9 cellular contexts compared by ENCODE assay signal in genomic region chr15:77022646-77023575, GRCh38. TPM values are rescaled to one million over a fixed set of nuclear protein-coding genes. Genes with fewer than 3 reads are reported as not detected.
DNase-seq lines count a peak whose midpoint lies in the region; ATAC-seq and TF ChIP-seq lines count a peak whose summit lies in the region.
"Had no signal": no experiment of that assay in that cellular context is flagged by ENCODE, and none has a peak within 500 bp of the region (broad histone marks: within the 10 kb centered on the region; RNA-seq: fewer than 3 reads in every experiment).

No MANE protein-coding gene starts in this region.

- H3F3A ChIP-seq in PC-3 (ENCODE audit: low read length, unreplicated experiment) = no peaks in the 10 kb centered on the region

- H3K4me1 ChIP-seq in PC-3 (ENCODE audit: insufficient read depth, low read length) = peaks cover 6% of the 10 kb centered on the region; the same call in 1 of the 2 replicates

- no peak for TF ChIP-seq CTCF in PC-3 (conservative IDR thresholded peaks at IDR 0.05; ENCODE audit: low read depth, low read length)

- H3K9me3 ChIP-seq in PC-3 (ENCODE audit: low read length) = no peaks in the 10 kb centered on the region

- H3K27ac ChIP-seq in PC-3 (ENCODE audit: low read length) = no peak overlapping the region

- no peak for DNase-seq in activated naive CD4-positive, alpha-beta T cell treated with anti-CD3 and anti-CD28 coated beads, Interleukin-2, amount 10 ng/mL, durations not matched to agents 7 days and 5 days
- no peak for DNase-seq in activated naive CD4-positive, alpha-beta T cell (lab: John Stamatoyannopoulos, UW)
- no peak for DNase-seq in immature natural killer cell
- no peak for DNase-seq in stimulated activated naive CD8-positive, alpha-beta T cell treated with anti-CD3 and anti-CD28 coated beads, Interleukin-15, amount 100 ng/mL, for 72 hours
- no peak for DNase-seq in PC-3
- DNase-seq in HCEC 1CT = no peak

- no peaks in the 10 kb centered on the region for H3K36me3 ChIP-seq in PC-3 (ENCODE audit: low read depth, low read length)

- POLR2A ChIA-PET in PC-3 (lab: Charles Lee; ENCODE audit: unreplicated experiment) = no interaction called here

- H4K20me1 ChIP-seq in PC-3 (ENCODE audit: low read length) = no peaks in the 10 kb centered on the region

- no peak overlapping the region for H3K4me3 ChIP-seq in PC-3 (ENCODE audit: low read length)
- H3K4me3 ChIP-seq: smooth muscle cell had no signal

- H3K79me2 ChIP-seq in PC-3 (ENCODE audit: low read length) = no peaks in the 10 kb centered on the region

- H3K4me3 Mint-ChIP-seq in activated naive CD4-positive, alpha-beta T cell treated with anti-CD3 and anti-CD28 coated beads, Interleukin-2, amount 10 ng/mL, durations not matched to agents 7 days and 5 days = peak overlapping the region; percentile 19
- peak overlapping the region; percentile 66 for H3K4me3 Mint-ChIP-seq in T-helper 1 cell treated with Interleukin-12 subunit alpha and Interleukin-12 subunit beta and Interleukin-4 antibody, amounts not matched to agents 30 μg/mL and 1 μg/mL, for 36 hours
- peak overlapping the region; percentile 75 to 88 (median 79) for H3K4me3 Mint-ChIP-seq in immature natural killer cell
- peak overlapping the region; percentile 77 to 78 for H3K4me3 Mint-ChIP-seq in stimulated activated naive CD8-positive, alpha-beta T cell treated with anti-CD3 and anti-CD28 coated beads, Interleukin-15, amount 100 ng/mL, for 72 hours

- CTCF ChIA-PET in activated naive CD4-positive, alpha-beta T cell treated with anti-CD3 and anti-CD28 coated beads, Interleukin-2, amount 10 ng/mL, durations not matched to agents 7 days and 5 days (lab: Charles Lee) = interaction anchor here (0.7 to 7.0 kb wide), 14 partner anchors 7 to 521 kb away, joined by 3 to 103 read pairs (median 4); partner anchors contain the start of gene PSTPIP1
- CTCF ChIA-PET in PC-3 (lab: Charles Lee) = interaction anchor here (1.0 kb wide), 1 partner anchor 28 kb away, joined by 3 read pairs; no protein-coding TSS in a partner anchor

- H2AFZ ChIP-seq in PC-3 (ENCODE audit: low read length) = no peak overlapping the region

- H3K36me3 Mint-ChIP-seq in activated naive CD4-positive, alpha-beta T cell treated with anti-CD3 and anti-CD28 coated beads, Interleukin-2, amount 10 ng/mL, durations not matched to agents 7 days and 5 days = peaks cover 69% of the 10 kb centered on the region
- H3K36me3 Mint-ChIP-seq in T-helper 1 cell treated with Interleukin-12 subunit alpha and Interleukin-12 subunit beta and Interleukin-4 antibody, amounts not matched to agents 30 μg/mL and 1 μg/mL, for 36 hours (ENCODE audit: low read depth) = peaks cover 46% of the 10 kb centered on the region
- H3K36me3 Mint-ChIP-seq in immature natural killer cell = peaks cover 0 to 21% (median 6%) of the 10 kb centered on the region in 3 donors

- H3K4me2 ChIP-seq in PC-3 (ENCODE audit: low read length) = no peak overlapping the region
- H3K4me2 ChIP-seq: smooth muscle cell had no signal

- H3K27me3 Mint-ChIP-seq in activated naive CD4-positive, alpha-beta T cell treated with anti-CD3 and anti-CD28 coated beads, Interleukin-2, amount 10 ng/mL, durations not matched to agents 7 days and 5 days = no peaks in the 10 kb centered on the region
- no peaks in the 10 kb centered on the region for H3K27me3 Mint-ChIP-seq in T-helper 1 cell treated with Interleukin-12 subunit alpha and Interleukin-12 subunit beta and Interleukin-4 antibody, amounts not matched to agents 30 μg/mL and 1 μg/mL, for 36 hours (ENCODE audit: low read depth)
- H3K27me3 Mint-ChIP-seq in immature natural killer cell (ENCODE audit: low read depth in 3 of 3) = peaks cover 0 to 10% (median 7%) of the 10 kb centered on the region in 3 donors
- H3K27me3 Mint-ChIP-seq in stimulated activated naive CD8-positive, alpha-beta T cell treated with anti-CD3 and anti-CD28 coated beads, Interleukin-15, amount 100 ng/mL, for 72 hours = no peaks in the 10 kb centered on the region

- H3K27me3 ChIP-seq in PC-3 (ENCODE audit: low read length) = no peaks in the 10 kb centered on the region

- peaks cover 68% of the 10 kb centered on the region for H3K4me1 Mint-ChIP-seq in activated naive CD4-positive, alpha-beta T cell treated with anti-CD3 and anti-CD28 coated beads, Interleukin-2, amount 10 ng/mL, durations not matched to agents 7 days and 5 days
- peaks cover 66% of the 10 kb centered on the region for H3K4me1 Mint-ChIP-seq in T-helper 1 cell treated with Interleukin-12 subunit alpha and Interleukin-12 subunit beta and Interleukin-4 antibody, amounts not matched to agents 30 μg/mL and 1 μg/mL, for 36 hours (ENCODE audit: low read depth)
- H3K4me1 Mint-ChIP-seq in immature natural killer cell = peaks cover 77 to 81% of the 10 kb centered on the region in 2 donors
- peaks cover 73% of the 10 kb centered on the region for H3K4me1 Mint-ChIP-seq in stimulated activated naive CD8-positive, alpha-beta T cell treated with anti-CD3 and anti-CD28 coated beads, Interleukin-15, amount 100 ng/mL, for 72 hours

- intact Hi-C loops in PC-3 (cut with micrococcal nuclease) = no loop called here

- no peaks in the 10 kb centered on the region for H3K9me3 Mint-ChIP-seq in activated naive CD4-positive, alpha-beta T cell treated with anti-CD3 and anti-CD28 coated beads, Interleukin-2, amount 10 ng/mL, durations not matched to agents 7 days and 5 days
- no peaks in the 10 kb centered on the region for H3K9me3 Mint-ChIP-seq in T-helper 1 cell treated with Interleukin-12 subunit alpha and Interleukin-12 subunit beta and Interleukin-4 antibody, amounts not matched to agents 30 μg/mL and 1 μg/mL, for 36 hours
- no peaks in the 10 kb centered on the region for H3K9me3 Mint-ChIP-seq in immature natural killer cell
- H3K9me3 Mint-ChIP-seq in stimulated activated naive CD8-positive, alpha-beta T cell treated with anti-CD3 and anti-CD28 coated beads, Interleukin-15, amount 100 ng/mL, for 72 hours = no peaks in the 10 kb centered on the region

- ATAC-seq in stimulated activated naive CD8-positive, alpha-beta T cell treated with anti-CD3 and anti-CD28 coated beads, Interleukin-15, amount 100 ng/mL, for 72 hours = no peak
- ATAC-seq in PC-3 (no peak), HG03025 (IDR thresholded peaks at IDR 0.05; ENCODE audit: low FRiP score, unreplicated experiment) (no peak)

- no TSS peak for BruUV-seq in PC-3 (replicated peaks; lab: Mats Ljungman, UMichigan)

- H3K27ac Mint-ChIP-seq in activated naive CD4-positive, alpha-beta T cell treated with anti-CD3 and anti-CD28 coated beads, Interleukin-2, amount 10 ng/mL, durations not matched to agents 7 days and 5 days = peak overlapping the region; percentile 99
- peak overlapping the region; percentile 97 for H3K27ac Mint-ChIP-seq in T-helper 1 cell treated with Interleukin-12 subunit alpha and Interleukin-12 subunit beta and Interleukin-4 antibody, amounts not matched to agents 30 μg/mL and 1 μg/mL, for 36 hours
- peak overlapping the region; percentile 93 to 100 (median 98) for H3K27ac Mint-ChIP-seq in immature natural killer cell
- peak overlapping the region; percentile 99 for H3K27ac Mint-ChIP-seq in stimulated activated naive CD8-positive, alpha-beta T cell treated with anti-CD3 and anti-CD28 coated beads, Interleukin-15, amount 100 ng/mL, for 72 hours

- no peaks in the 10 kb centered on the region for H3K9me2 ChIP-seq in PC-3 (replicated peaks; ENCODE audit: low read length)

- H3K9ac ChIP-seq in PC-3 (ENCODE audit: low read length) = no peak overlapping the region

RNA-seq across cellular contexts. Expression of gene PSTPIP1, which starts 28.0 kb away (rescaled TPM):
- 100 to 1,000 TPM in 1 of 3 donors, 10 to 100 TPM in 2; 84.4 to 127 (median 99.3) TPM for polyA plus RNA-seq in immature natural killer cell
- not detected in 2 replicates for total RNA-seq in PC-3 (2014; rRNA removed)
- total RNA-seq: smooth muscle cell had no signal

RNA-seq across cellular contexts. Expression of gene TSPAN3, which starts 48.0 kb away (rescaled TPM):
- polyA plus RNA-seq in immature natural killer cell = 100 to 1,000 TPM in 2 of 3 donors, 10 to 100 TPM in 1; 96.3 to 145 (median 105) TPM
- total RNA-seq in PC-3 (2014; rRNA removed) = 125 and 140 TPM in 2 replicates

Comparison
In these comparisons a context has a peak if more than half of its experiments do, and no peak if none do; other contexts are left out.
1. H3K4me3 Mint-ChIP-seq: peak in every context shown above with its lines; median percentile 79 in immature natural killer cell; 78 in stimulated activated naive CD8-positive, alpha-beta T cell treated with anti-CD3 and anti-CD28 coated beads, Interleukin-15, amount 100 ng/mL, for 72 hours; 66 in T-helper 1 cell treated with Interleukin-12 subunit alpha and Interleukin-12 subunit beta and Interleukin-4 antibody, amounts not matched to agents 30 μg/mL and 1 μg/mL, for 36 hours; 19 in activated naive CD4-positive, alpha-beta T cell treated with anti-CD3 and anti-CD28 coated beads, Interleukin-2, amount 10 ng/mL, durations not matched to agents 7 days and 5 days.